ENCODE assay signal across 34 cellular contexts in genomic region chr12:48342980-48343379, GRCh38.
"Had no signal": no experiment of that assay in that cellular context is flagged by ENCODE, and none has a peak within 500 bp of the region (broad histone marks: within the 10 kb centered on the region; RNA-seq: fewer than 3 reads in every experiment).

No MANE protein-coding gene starts in this region.

- DNase-seq: activated CD4-positive, alpha-beta T cell treated with anti-CD3 and anti-CD28 coated beads for 1 hour; activated CD4-positive, alpha-beta T cell treated with anti-CD3 and anti-CD28 coated beads for 36 hours; activated CD4-positive, alpha-beta T cell treated with anti-CD3 and anti-CD28 coated beads for 48 hours; activated CD4-positive, alpha-beta T cell treated with anti-CD3 and anti-CD28 coated beads, Interleukin-2, amount 50 U/mL, for 48 hours; activated CD4-positive, CD25-positive, alpha-beta regulatory T cell; activated CD8-positive, alpha-beta memory T cell treated with anti-CD3 and anti-CD28 coated beads, Interleukin-2, amount 50 U/mL, for 4 hours; activated CD8-positive, alpha-beta T cell treated with anti-CD3 and anti-CD28 coated beads for 36 hours; activated effector memory CD4-positive, alpha-beta T cell treated with anti-CD3 and anti-CD28 coated beads, Interleukin-2, amount 50 U/mL, for 16 hours; activated gamma-delta T cell treated with Interleukin-2 at 50 U/mL for 16 hours; activated naive CD4-positive, alpha-beta T cell; activated naive CD4-positive, alpha-beta T cell treated with anti-CD3 and anti-CD28 coated beads for 36 hours; activated naive CD4-positive, alpha-beta T cell treated with anti-CD3 and anti-CD28 coated beads, Interleukin-2, amount 50 U/mL, for 16 hours; activated naive CD8-positive, alpha-beta T cell treated with anti-CD3 and anti-CD28 coated beads for 36 hours; activated T-cell treated with anti-CD3 and anti-CD28 coated beads for 4 hours; activated T-cell treated with anti-CD3 and anti-CD28 coated beads, Interleukin-2, amount 50 U/mL, for 1 hour; activated T-cell treated with anti-CD3 and anti-CD28 coated beads, Interleukin-2, amount 50 U/mL, for 4 hours; activated T-cell treated with anti-CD3 and anti-CD28 coated beads, Interleukin-2, amount 50 U/mL, for 72 hours; adrenal gland; amniotic stem cell; aorta; body of pancreas; brain microvascular endothelial cell; central memory CD4-positive, alpha-beta T cell; T-cell; T-helper 2 cell; T-helper 9 cell; WERI-Rb-1 had no signal

- H3K27ac ChIP-seq: adrenal gland, body of pancreas, brain microvascular endothelial cell, breast epithelium, WERI-Rb-1 had no signal

- H3K27me3 ChIP-seq: adrenal gland, body of pancreas, brain microvascular endothelial cell, breast epithelium had no signal

- H3K4me3 Mint-ChIP-seq: activated CD4-positive, alpha-beta T cell treated with anti-CD3 and anti-CD28 coated beads for 36 hours; activated CD8-positive, alpha-beta T cell treated with anti-CD3 and anti-CD28 coated beads for 36 hours; activated naive CD4-positive, alpha-beta T cell treated with anti-CD3 and anti-CD28 coated beads for 36 hours; activated naive CD8-positive, alpha-beta T cell treated with anti-CD3 and anti-CD28 coated beads for 36 hours; activated T-cell treated with anti-CD3 and anti-CD28 coated beads, Interleukin-2, amount 50 U/mL, for 4 hours; activated T-cell treated with anti-CD3 and anti-CD28 coated beads, Interleukin-2, amount 50 U/mL, for 72 hours; activated T-helper 1 cell treated with anti-CD3 and anti-CD28 coated beads, Interleukin-12 subunit alpha, Interleukin-12 subunit beta, Interleukin-2, Interleukin-4 antibody, amounts not matched to agents 30 ng/mL and 10 ng/mL and 1 ng/mL, durations not matched to agents 14 hours and 24 hours and 36 hours; activated T-helper 17 cell treated with anti-CD3 and anti-CD28 coated beads, Interleukin-2, amount 50 U/mL, for 72 hours; T-cell; T-helper 2 cell treated with Interferon-gamma antibody and Interleukin-4, amounts not matched to agents 5 μg/mL and 100 μg/mL, for 36 hours; WTC11 had no signal

- ATAC-seq: activated CD4-positive, alpha-beta T cell treated with anti-CD3 and anti-CD28 coated beads for 36 hours; activated CD4-positive, CD25-positive, alpha-beta regulatory T cell treated with anti-CD3 and anti-CD28 coated beads, Interleukin-2, amount 50 U/mL, for 24 hours; activated CD8-positive, alpha-beta T cell treated with anti-CD3 and anti-CD28 coated beads for 36 hours; activated naive CD4-positive, alpha-beta T cell treated with anti-CD3 and anti-CD28 coated beads, Interleukin-2, amount 50 U/mL, for 72 hours; activated T-cell treated with anti-CD3 and anti-CD28 coated beads, Interleukin-2, amount 50 U/mL, for 4 hours; activated T-cell treated with anti-CD3 and anti-CD28 coated beads, Interleukin-2, amount 50 U/mL, for 72 hours; activated T-helper 17 cell treated with anti-CD3 and anti-CD28 coated beads, Interleukin-2, amount 50 U/mL, for 72 hours; body of pancreas; T-cell; WTC11 had no signal

- H3K9me3 ChIP-seq: adrenal gland, body of pancreas, breast epithelium had no signal

- H3K4me3 ChIP-seq: adrenal gland, body of pancreas, breast epithelium had no signal

- H3K36me3 ChIP-seq: breast epithelium had no signal

- H3K4me1 ChIP-seq: body of pancreas, breast epithelium had no signal

- H3K27me3 Mint-ChIP-seq: activated CD4-positive, alpha-beta T cell treated with anti-CD3 and anti-CD28 coated beads for 36 hours; activated CD8-positive, alpha-beta T cell treated with anti-CD3 and anti-CD28 coated beads for 36 hours; activated naive CD8-positive, alpha-beta T cell treated with anti-CD3 and anti-CD28 coated beads for 36 hours; activated T-helper 17 cell treated with anti-CD3 and anti-CD28 coated beads, Interleukin-2, amount 50 U/mL, for 72 hours; T-cell had no signal

- H3K9me3 Mint-ChIP-seq: activated T-cell treated with anti-CD3 and anti-CD28 coated beads, Interleukin-2, amount 50 U/mL, for 4 hours; activated T-cell treated with anti-CD3 and anti-CD28 coated beads, Interleukin-2, amount 50 U/mL, for 72 hours; activated T-helper 1 cell treated with anti-CD3 and anti-CD28 coated beads, Interleukin-12 subunit alpha, Interleukin-12 subunit beta, Interleukin-2, Interleukin-4 antibody, amounts not matched to agents 30 ng/mL and 10 ng/mL and 1 ng/mL, durations not matched to agents 14 hours and 24 hours and 36 hours; T-helper 2 cell treated with Interferon-gamma antibody and Interleukin-4, amounts not matched to agents 5 μg/mL and 100 μg/mL, for 36 hours; WTC11 had no signal

- H3K27ac Mint-ChIP-seq: activated CD4-positive, alpha-beta T cell treated with anti-CD3 and anti-CD28 coated beads for 36 hours; activated CD8-positive, alpha-beta T cell treated with anti-CD3 and anti-CD28 coated beads for 36 hours; activated naive CD4-positive, alpha-beta T cell treated with anti-CD3 and anti-CD28 coated beads for 36 hours; activated naive CD4-positive, alpha-beta T cell treated with anti-CD3 and anti-CD28 coated beads, Interleukin-2, amount 50 U/mL, for 72 hours; activated naive CD8-positive, alpha-beta T cell treated with anti-CD3 and anti-CD28 coated beads for 36 hours; activated T-cell treated with anti-CD3 and anti-CD28 coated beads, Interleukin-2, amount 50 U/mL, for 72 hours; activated T-helper 1 cell treated with anti-CD3 and anti-CD28 coated beads, Interleukin-12 subunit alpha, Interleukin-12 subunit beta, Interleukin-2, Interleukin-4 antibody, amounts not matched to agents 30 ng/mL and 10 ng/mL and 1 ng/mL, durations not matched to agents 14 hours and 24 hours and 36 hours; T-helper 2 cell treated with Interferon-gamma antibody and Interleukin-4, amounts not matched to agents 5 μg/mL and 100 μg/mL, for 36 hours; WTC11 had no signal
